18 cellular contexts compared by ENCODE assay signal in genomic region chr1:31730336-31731048, GRCh38. TPM values are rescaled to one million over a fixed set of nuclear protein-coding genes. Genes with fewer than 3 reads are reported as not detected.
"Had no signal": no experiment of that assay in that cellular context is flagged by ENCODE, and none has a peak within 500 bp of the region (broad histone marks: within the 10 kb centered on the region; RNA-seq: fewer than 3 reads in every experiment).

No MANE protein-coding gene starts in this region.

- H3K27ac ChIP-seq: hepatocyte, neutrophil, right atrium auricular region, stomach, thyroid gland, uterus had no signal

- DNase-seq: erythroblast; foreskin melanocyte; head of caudate nucleus; kidney; left colon; naive thymus-derived CD4-positive, alpha-beta T cell; nephron progenitor cell; small intestine; stimulated activated CD4-positive, alpha-beta T cell treated with anti-CD3 and anti-CD28 coated beads, Interleukin-12 subunit alpha, Interleukin-12 subunit beta, amount 100 ng/mL, for 4 hours; stimulated activated naive CD4-positive, alpha-beta T cell; stomach; substantia nigra; thyroid gland; uterus had no signal

- H3K79me2 ChIP-seq: hepatocyte had no signal

- H3K9me3 ChIP-seq: neutrophil, right atrium auricular region, stomach, thyroid gland, uterus had no signal

- H3K4me1 ChIP-seq: right atrium auricular region, stomach, thyroid gland, uterus had no signal

- H3K27me3 ChIP-seq: hepatocyte, right atrium auricular region, stomach, thyroid gland, uterus had no signal

- H3K36me3 ChIP-seq: neutrophil, right atrium auricular region, stomach, thyroid gland, uterus had no signal

- H3K4me2 ChIP-seq: hepatocyte had no signal

- H3K4me3 ChIP-seq: hepatocyte, right atrium auricular region, stomach, thyroid gland, uterus had no signal

- ATAC-seq: left colon; naive thymus-derived CD4-positive, alpha-beta T cell had no signal

- H2AFZ ChIP-seq: hepatocyte had no signal

- FAIRE-seq: colon, kidney, small intestine had no signal

RNA-seq across cellular contexts. Expression of gene ADGRB2, which starts 33.6 kb away (rescaled TPM):
- polyA plus RNA-seq: naive thymus-derived CD4-positive, alpha-beta T cell had no signal
